In the genomic region with DNA sequence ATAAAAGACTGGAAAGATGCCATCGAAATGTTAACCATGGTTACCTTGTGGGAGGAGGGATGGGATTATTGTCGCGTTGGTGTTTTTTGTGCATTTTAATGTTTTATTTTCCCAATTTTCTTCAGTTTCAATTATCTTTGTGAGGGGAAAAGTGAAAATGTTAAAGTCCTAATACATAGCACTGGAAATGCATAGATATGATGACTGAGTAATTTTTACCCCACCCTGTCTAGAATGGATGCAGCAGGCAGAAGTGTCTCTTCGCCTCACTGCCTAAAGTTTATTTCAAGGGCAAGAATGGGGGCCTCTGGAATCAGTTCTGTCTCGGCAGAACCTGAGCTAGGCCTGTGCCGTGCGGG, we compare ENCODE assay signal across 12 cellular contexts. TPM values are rescaled to one million over a fixed set of nuclear protein-coding genes. Genes with fewer than 3 reads are reported as not detected.
DNase-seq lines count a peak whose midpoint lies in the region; ATAC-seq and TF ChIP-seq lines count a peak whose summit lies in the region.
"Had no signal": no experiment of that assay in that cellular context is flagged by ENCODE, and none has a peak within 500 bp of the region (broad histone marks: within the 10 kb centered on the region; RNA-seq: fewer than 3 reads in every experiment).

No MANE protein-coding gene starts in this region.

- H3K27ac Mint-ChIP-seq in activated naive CD4-positive, alpha-beta T cell treated with anti-CD3 and anti-CD28 coated beads for 36 hours, result no peak overlapping the region
- no peak overlapping the region for H3K27ac Mint-ChIP-seq in T-cell
- peak overlapping the region; percentile 33 for H3K27ac Mint-ChIP-seq in stimulated activated naive B cell treated with anti-CD40 and anti-IgM and Interleukin-4, amounts not matched to agents 10 μg/mL and 1 μg/mL and 100 μg/mL, for 72 hours

- no peak for ATAC-seq in T-cell (replicated peaks in 1 of 4)
- no peak for ATAC-seq in stimulated activated naive B cell treated with anti-CD40 and anti-IgM and Interleukin-4, amounts not matched to agents 10 μg/mL and 1 μg/mL and 100 μg/mL, for 72 hours (replicated peaks)
- no peak for ATAC-seq in GM19455 (IDR thresholded peaks at IDR 0.05; ENCODE audit: unreplicated experiment)

- no peaks in the 10 kb centered on the region for H3K36me3 ChIP-seq in fibroblast of lung (ENCODE audit: control insufficient read depth, insufficient read depth, low read length)

- no peak overlapping the region for H3K4me3 ChIP-seq in fibroblast of lung (replicated peaks in 1 of 4; ENCODE audit: control extremely low read depth in 1 of 4, insufficient read depth in 1 of 4, low read depth in 3 of 4, low read length in 4 of 4)

- no peaks in the 10 kb centered on the region for H3K9me3 Mint-ChIP-seq in activated naive CD4-positive, alpha-beta T cell treated with anti-CD3 and anti-CD28 coated beads for 36 hours
- no peaks in the 10 kb centered on the region for H3K9me3 Mint-ChIP-seq in T-cell
- H3K9me3 Mint-ChIP-seq in stimulated activated naive B cell treated with anti-CD40 and anti-IgM and Interleukin-4, amounts not matched to agents 10 μg/mL and 1 μg/mL and 100 μg/mL, for 72 hours, result no peaks in the 10 kb centered on the region

- H3K9ac ChIP-seq in fibroblast of lung (ENCODE audit: insufficient read depth, low read length), result no peak overlapping the region

- no peak overlapping the region for H2AFZ ChIP-seq in fibroblast of lung (ENCODE audit: low read length)

- H3K27me3 Mint-ChIP-seq in activated naive CD4-positive, alpha-beta T cell treated with anti-CD3 and anti-CD28 coated beads for 36 hours (ENCODE audit: low read depth), result peaks cover 64% of the 10 kb centered on the region
- H3K27me3 Mint-ChIP-seq in T-cell, result peaks cover 57 to 84% of the 10 kb centered on the region in 2 donors
- H3K27me3 Mint-ChIP-seq in stimulated activated naive B cell treated with anti-CD40 and anti-IgM and Interleukin-4, amounts not matched to agents 10 μg/mL and 1 μg/mL and 100 μg/mL, for 72 hours, result peaks cover 64 to 85% of the 10 kb centered on the region in 2 donors

- no peaks in the 10 kb centered on the region for H4K20me1 ChIP-seq in fibroblast of lung (ENCODE audit: control insufficient read depth, extremely low read depth, insufficient read depth, low read length)

- CTCF ChIA-PET in activated naive CD4-positive, alpha-beta T cell treated with anti-CD3 and anti-CD28 coated beads for 36 hours (lab: Charles Lee), result interaction anchor here (0.8 to 6.9 kb wide), 24 partner anchors 9 to 761 kb away, joined by 3 to 113 read pairs (median 5); a partner anchor contains a TSS
- CTCF ChIA-PET in T-cell (lab: Charles Lee), result interaction anchor here (0.5 to 5.0 kb wide), 19 partner anchors 8 to 759 kb away, joined by 3 to 45 read pairs (median 4); a partner anchor contains a TSS

- peaks cover 2% of the 10 kb centered on the region for H3K4me1 ChIP-seq in fibroblast of lung (ENCODE audit: control insufficient read depth, extremely low read depth, insufficient read depth, low read length)

- no peak for TF ChIP-seq CTCF in fibroblast of lung (conservative IDR thresholded peaks at IDR 0.05 in 1 of 2, IDR thresholded peaks at IDR 0.05 in 1 of 2; ENCODE audit: low read depth in 1 of 2, low read length in 2 of 2)

- no peak overlapping the region for H3K27ac ChIP-seq in fibroblast of lung (ENCODE audit: insufficient read depth, low read length)
- H3K27ac ChIP-seq: RWPE1, skin epidermis had no signal

- H3K36me3 Mint-ChIP-seq in activated naive CD4-positive, alpha-beta T cell treated with anti-CD3 and anti-CD28 coated beads for 36 hours (ENCODE audit: low read depth), result no peaks in the 10 kb centered on the region
- no peaks in the 10 kb centered on the region for H3K36me3 Mint-ChIP-seq in T-cell
- H3K36me3 Mint-ChIP-seq in stimulated activated naive B cell treated with anti-CD40 and anti-IgM and Interleukin-4, amounts not matched to agents 10 μg/mL and 1 μg/mL and 100 μg/mL, for 72 hours, result no peaks in the 10 kb centered on the region

- POLR2A ChIA-PET in T-cell (lab: Charles Lee), result interaction anchor here in 1 of 2 donors (0.5 to 0.9 kb wide), 2 partner anchors 12 to 446 kb away, joined by 3 to 11 read pairs; no protein-coding TSS in a partner anchor

- DNase-seq in activated naive CD4-positive, alpha-beta T cell treated with anti-CD3 and anti-CD28 coated beads for 36 hours, result no peak
- no peak for DNase-seq in activated naive CD4-positive, alpha-beta T cell treated with anti-CD3 and anti-CD28 coated beads, Interleukin-2, amount 50 U/mL, for 16 hours
- no peak for DNase-seq in T-cell
- no peak for DNase-seq in fibroblast of lung (ENCODE audit: low read depth in 2 of 2)
- no peak for DNase-seq in stimulated activated naive B cell treated with anti-CD40 and anti-IgM and Interleukin-4, amounts not matched to agents 10 μg/mL and 1 μg/mL and 100 μg/mL, for 72 hours
- no peak for DNase-seq in COLO829 (ENCODE audit: low spot score)
- no peak for DNase-seq in NCI-H128 (lab: John Stamatoyannopoulos, UW; ENCODE audit: unreplicated experiment)
- DNase-seq: NCI-H1417 treated with DMSO at 0.1 percent for 48 hours had no signal

- H3K9me3 ChIP-seq in fibroblast of lung (ENCODE audit: control insufficient read depth, insufficient read depth, low read depth, low read length), result no peaks in the 10 kb centered on the region

- H3K79me2 ChIP-seq in fibroblast of lung (ENCODE audit: control insufficient read depth, insufficient read depth, low read length), result no peaks in the 10 kb centered on the region

- H3K4me2 ChIP-seq in fibroblast of lung (ENCODE audit: extremely low read depth, insufficient read depth, low read length), result peak overlapping the region; percentile 87

- H3K4me3 Mint-ChIP-seq in activated naive CD4-positive, alpha-beta T cell treated with anti-CD3 and anti-CD28 coated beads for 36 hours, result peak overlapping the region; percentile 71
- H3K4me3 Mint-ChIP-seq in T-cell, result peak overlapping the region; percentile 62 to 83 (median 64)
- peak overlapping the region; percentile 80 for H3K4me3 Mint-ChIP-seq in stimulated activated naive B cell treated with anti-CD40 and anti-IgM and Interleukin-4, amounts not matched to agents 10 μg/mL and 1 μg/mL and 100 μg/mL, for 72 hours

- intact Hi-C loops in activated naive CD4-positive, alpha-beta T cell treated with anti-CD3 and anti-CD28 coated beads for 36 hours (cut with micrococcal nuclease), result loop anchor here (5.0 kb wide), 2 partner anchors 177 to 603 kb away; no protein-coding TSS in a partner anchor

- H3K27me3 ChIP-seq in fibroblast of lung (ENCODE audit: control insufficient read depth, insufficient read depth, low read length), result peaks cover 54% of the 10 kb centered on the region

- peaks cover 34% of the 10 kb centered on the region for H3K4me1 Mint-ChIP-seq in activated naive CD4-positive, alpha-beta T cell treated with anti-CD3 and anti-CD28 coated beads for 36 hours (ENCODE audit: low read depth)
- H3K4me1 Mint-ChIP-seq in T-cell, result peaks cover 33 to 41% (median 41%) of the 10 kb centered on the region in 3 donors
- H3K4me1 Mint-ChIP-seq in stimulated activated naive B cell treated with anti-CD40 and anti-IgM and Interleukin-4, amounts not matched to agents 10 μg/mL and 1 μg/mL and 100 μg/mL, for 72 hours, result peaks cover 23 to 45% of the 10 kb centered on the region in 2 donors

RNA-seq across cellular contexts. Expression of a gene that starts 11.5 kb away (rescaled TPM):
- total RNA-seq in activated naive CD4-positive, alpha-beta T cell treated with anti-CD3 and anti-CD28 coated beads for 36 hours, result not detected
- total RNA-seq in T-cell (not detected), fibroblast of lung (under 0.01 TPM in 2 replicates)
- 0.02 and 0.03 TPM in 2 replicates for polyA plus RNA-seq in fibroblast of lung
- polyA plus RNA-seq in fibroblast of lung (2012), result 0.06 and 0.07 TPM in 2 replicates
- not detected in 2 replicates for polyA minus RNA-seq in fibroblast of lung (ENCODE audit: low replicate concordance)

RNA-seq across cellular contexts. Expression of a gene that starts 11.5 kb away (rescaled TPM):
- not detected for total RNA-seq in activated naive CD4-positive, alpha-beta T cell treated with anti-CD3 and anti-CD28 coated beads for 36 hours
- total RNA-seq in T-cell (under 1 TPM in 1 of 5 donors, not detected in 4; 0.06 TPM), fibroblast of lung (not detected in 2 replicates)
- polyA plus RNA-seq in fibroblast of lung, result 0.03 TPM in 1 of 2 replicates, not detected in the other
- polyA plus RNA-seq in fibroblast of lung (2012), result not detected in 2 replicates
- not detected in 2 replicates for polyA minus RNA-seq in fibroblast of lung (ENCODE audit: low replicate concordance)
- total RNA-seq: activated CD8-positive, alpha-beta memory T cell treated with anti-CD3 and anti-CD28 coated beads for 36 hours had no signal
